Comparison of ENCODE assay signal across 19 cellular contexts in the genomic region with DNA sequence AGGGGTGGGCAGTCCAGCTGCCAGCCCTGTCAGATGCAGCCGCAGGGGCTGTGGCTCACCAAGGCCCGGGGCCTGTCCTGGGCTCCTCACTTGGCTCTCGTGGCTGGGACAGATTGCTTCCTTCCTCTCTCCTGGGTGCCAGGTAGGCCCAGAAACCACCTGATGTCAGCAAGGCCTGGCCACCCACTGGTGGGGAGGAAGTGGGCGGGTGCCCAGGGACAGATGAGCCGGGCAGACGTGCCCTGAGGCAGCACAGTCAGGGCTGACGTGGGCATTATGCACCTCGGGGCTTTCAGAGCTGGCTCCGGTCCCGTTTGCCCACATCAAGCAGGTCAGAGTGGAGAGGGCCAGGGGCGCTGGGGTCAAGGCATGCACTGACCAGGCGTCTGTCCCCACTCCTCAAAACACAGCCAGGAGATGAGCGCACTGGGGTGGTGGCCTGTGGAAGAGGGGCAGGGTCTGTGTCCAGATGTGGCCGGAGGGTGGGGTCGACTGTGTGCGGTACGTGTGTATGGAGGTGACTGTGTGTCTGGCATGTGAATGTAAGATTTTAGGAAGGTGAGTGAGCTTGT.
DNase-seq lines count a peak whose midpoint lies in the region; ATAC-seq, FAIRE-seq and TF ChIP-seq lines count a peak whose summit lies in the region.
"Had no signal": no experiment of that assay in that cellular context is flagged by ENCODE, and none has a peak within 500 bp of the region (broad histone marks: within the 10 kb centered on the region; RNA-seq: fewer than 3 reads in every experiment).

No MANE protein-coding gene starts in this region.

- FAIRE-seq in A549 (lab: Jason Lieb, UNC) = no peak

- peak; percentile 35 to 42; a peak in 2 of 5 replicates for TF ChIP-seq EP300 in A549 (IDR thresholded peaks at IDR 0.05)

- CTCF ChIA-PET in A549 (lab: Yijun Ruan, JAX) = interaction anchor here (2.5 kb wide), 1 partner anchor 87 kb away, joined by 8 read pairs; no protein-coding TSS in a partner anchor

- no peaks in the 10 kb centered on the region for H3K27me3 ChIP-seq in foreskin keratinocyte

- H3K4me2 ChIP-seq in A549 = peak overlapping the region; percentile 25; the same call in 1 of the 3 replicates

- TF ChIP-seq POLR2A in A549 (IDR thresholded peaks at IDR 0.05; ENCODE audit: low read length) = no peak

- H3K4me3 ChIP-seq in A549 = no peak overlapping the region
- H3K4me3 ChIP-seq: coronary artery, heart left ventricle had no signal

- TF ChIP-seq CTCF in A549 (IDR thresholded peaks at IDR 0.05) (no peak), foreskin keratinocyte (conservative IDR thresholded peaks at IDR 0.05) (no peak)

- WGBS in A549 (ENCODE audit: missing lambda C conversion rate) = 53% methylated on average over 14 of the region's 17 CpGs

- H3K27ac ChIP-seq in A549 = peak overlapping the region; percentile 78 to 87
- H3K27ac ChIP-seq in foreskin keratinocyte = no peak overlapping the region
- H3K27ac ChIP-seq: C4-2B, coronary artery, heart left ventricle had no signal

- DNase-seq in A549 (ENCODE audit: low read depth in 1 of 2, low spot score in 1 of 2) (no peak), Daoy (ENCODE audit: low read depth) (peak; percentile 60), RPMI8226 (peak; percentile 95), foreskin keratinocyte (peak in 1 of 2 donors; percentile 47), DMS 273 treated with DMSO at 0.1 percent for 48 hours (lab: John Stamatoyannopoulos, UW) (no peak)
- no peak for DNase-seq in stimulated activated CD8-positive, alpha-beta memory T cell treated with anti-CD3 and anti-CD28 coated beads, Interleukin-4, amount 100 ng/mL, for 48 hours
- DNase-seq: anterior cingulate cortex, GF-D8, heart left ventricle, left colon, naive B cell, NCI-H1436 treated with DMSO at 0.1 percent for 48 hours, NCI-H510A treated with DMSO at 0.1 percent for 48 hours, T-helper 9 cell had no signal

- TF ChIP-seq RAD21 in A549 (conservative IDR thresholded peaks at IDR 0.05 in 1 of 2, IDR thresholded peaks at IDR 0.05 in 1 of 2) = no peak

- H3K4me1 ChIP-seq in A549 (peaks cover 85% of the 10 kb centered on the region), foreskin keratinocyte (peaks cover 18% of the 10 kb centered on the region)

- ATAC-seq in A549 = peak in 1 of 2 experiments; percentile 16; a peak in 3 of 6 replicates
- peak; percentile 75 for ATAC-seq in foreskin keratinocyte
- ATAC-seq in HG03460 (IDR thresholded peaks at IDR 0.05; ENCODE audit: unreplicated experiment) = no peak
- no peak for ATAC-seq in HG03565 (IDR thresholded peaks at IDR 0.05; ENCODE audit: unreplicated experiment)
- ATAC-seq: heart left ventricle, left colon, Right ventricle myocardium inferior had no signal

- POLR2A ChIA-PET in A549 (lab: Yijun Ruan, JAX) = no interaction called here

- no peaks in the 10 kb centered on the region for H3K9me3 ChIP-seq in A549
- H3K9me3 ChIP-seq: heart left ventricle had no signal

TF ChIP-seq in A549, 52 proteins besides CTCF, POLR2A, EP300 and RAD21:
- TF ChIP-seq HOXB5 (CRISPR knock-in tag; IDR thresholded peaks at IDR 0.05) = no peak
- no peak for TF ChIP-seq ESRRA (IDR thresholded peaks at IDR 0.05; ENCODE audit: borderline replicate concordance, low read length)
- TF ChIP-seq CBX2 (IDR thresholded peaks at IDR 0.05; ENCODE audit: borderline replicate concordance, low read depth) = no peak
- TF ChIP-seq MAX (IDR thresholded peaks at IDR 0.05) = 0 out of 2 replicates have a peak, but pooled peaks have one; percentile 20
- no peak for TF ChIP-seq KDM1A (IDR thresholded peaks at IDR 0.05; ENCODE audit: low read depth)
- no peak for TF ChIP-seq RCOR1 (IDR thresholded peaks at IDR 0.05; ENCODE audit: low read depth, low read length)
- TF ChIP-seq ZC3H11A (IDR thresholded peaks at IDR 0.05) = no peak
- TF ChIP-seq NPAS2 (CRISPR knock-in tag; IDR thresholded peaks at IDR 0.05; ENCODE audit: borderline replicate concordance) = no peak
- TF ChIP-seq, protein P1, sequence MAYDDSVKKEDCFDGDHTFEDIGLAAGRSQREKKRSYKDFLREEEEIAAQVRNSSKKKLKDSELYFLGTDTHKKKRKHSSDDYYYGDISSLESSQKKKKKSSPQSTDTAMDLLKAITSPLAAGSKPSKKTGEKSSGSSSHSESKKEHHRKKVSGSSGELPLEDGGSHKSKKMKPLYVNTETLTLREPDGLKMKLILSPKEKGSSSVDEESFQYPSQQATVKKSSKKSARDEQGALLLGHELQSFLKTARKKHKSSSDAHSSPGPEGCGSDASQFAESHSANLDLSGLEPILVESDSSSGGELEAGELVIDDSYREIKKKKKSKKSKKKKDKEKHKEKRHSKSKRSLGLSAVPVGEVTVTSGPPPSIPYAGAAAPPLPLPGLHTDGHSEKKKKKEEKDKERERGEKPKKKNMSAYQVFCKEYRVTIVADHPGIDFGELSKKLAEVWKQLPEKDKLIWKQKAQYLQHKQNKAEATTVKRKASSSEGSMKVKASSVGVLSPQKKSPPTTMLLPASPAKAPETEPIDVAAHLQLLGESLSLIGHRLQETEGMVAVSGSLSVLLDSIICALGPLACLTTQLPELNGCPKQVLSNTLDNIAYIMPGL (CRISPR knock-in tag; IDR thresholded peaks at IDR 0.05; ENCODE audit: borderline replicate concordance) = no peak
- TF ChIP-seq GATA3 (IDR thresholded peaks at IDR 0.05; ENCODE audit: borderline replicate concordance) = peak; percentile 38; the same call in 1 of the 2 replicates
- no peak for TF ChIP-seq SMC3 (IDR thresholded peaks at IDR 0.05)
- TF ChIP-seq POLR2AphosphoS2 (conservative IDR thresholded peaks at IDR 0.05; ENCODE audit: low read length) = no peak
- no peak for TF ChIP-seq ZFP36 (IDR thresholded peaks at IDR 0.05; ENCODE audit: borderline replicate concordance, partially characterized antibody)
- TF ChIP-seq KDM5A (IDR thresholded peaks at IDR 0.05) = no peak
- no peak for TF ChIP-seq HOXB13 (CRISPR knock-in tag; IDR thresholded peaks at IDR 0.05; ENCODE audit: low read depth)
- TF ChIP-seq HDAC2 (IDR thresholded peaks at IDR 0.05) = no peak
- TF ChIP-seq, protein P2, sequence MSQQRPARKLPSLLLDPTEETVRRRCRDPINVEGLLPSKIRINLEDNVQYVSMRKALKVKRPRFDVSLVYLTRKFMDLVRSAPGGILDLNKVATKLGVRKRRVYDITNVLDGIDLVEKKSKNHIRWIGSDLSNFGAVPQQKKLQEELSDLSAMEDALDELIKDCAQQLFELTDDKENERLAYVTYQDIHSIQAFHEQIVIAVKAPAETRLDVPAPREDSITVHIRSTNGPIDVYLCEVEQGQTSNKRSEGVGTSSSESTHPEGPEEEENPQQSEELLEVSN (IDR thresholded peaks at IDR 0.05; ENCODE audit: borderline replicate concordance, low read depth) = no peak
- TF ChIP-seq RNF2 (IDR thresholded peaks at IDR 0.05; ENCODE audit: borderline replicate concordance, low read depth) = no peak
- no peak for TF ChIP-seq BHLHE40 (IDR thresholded peaks at IDR 0.05; ENCODE audit: low read depth, low read length)
- TF ChIP-seq JUN (IDR thresholded peaks at IDR 0.05) = no peak
- TF ChIP-seq, protein P3, sequence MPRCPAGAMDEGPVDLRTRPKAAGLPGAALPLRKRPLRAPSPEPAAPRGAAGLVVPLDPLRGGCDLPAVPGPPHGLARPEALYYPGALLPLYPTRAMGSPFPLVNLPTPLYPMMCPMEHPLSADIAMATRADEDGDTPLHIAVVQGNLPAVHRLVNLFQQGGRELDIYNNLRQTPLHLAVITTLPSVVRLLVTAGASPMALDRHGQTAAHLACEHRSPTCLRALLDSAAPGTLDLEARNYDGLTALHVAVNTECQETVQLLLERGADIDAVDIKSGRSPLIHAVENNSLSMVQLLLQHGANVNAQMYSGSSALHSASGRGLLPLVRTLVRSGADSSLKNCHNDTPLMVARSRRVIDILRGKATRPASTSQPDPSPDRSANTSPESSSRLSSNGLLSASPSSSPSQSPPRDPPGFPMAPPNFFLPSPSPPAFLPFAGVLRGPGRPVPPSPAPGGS (IDR thresholded peaks at IDR 0.05) = no peak
- TF ChIP-seq PBX3 (IDR thresholded peaks at IDR 0.05) = no peak
- no peak for TF ChIP-seq CHD4 (IDR thresholded peaks at IDR 0.05; ENCODE audit: borderline replicate concordance)
- no peak for TF ChIP-seq FOSL2 (IDR thresholded peaks at IDR 0.05)
- TF ChIP-seq FOSL2 (CRISPR knock-in tag; IDR thresholded peaks at IDR 0.05) = peak; percentile 4; the same call in 1 of the 2 replicates
- TF ChIP-seq JUNB (IDR thresholded peaks at IDR 0.05) = 0 out of 2 replicates have a peak, but pooled peaks have one; percentile 13
- TF ChIP-seq, protein P4, sequence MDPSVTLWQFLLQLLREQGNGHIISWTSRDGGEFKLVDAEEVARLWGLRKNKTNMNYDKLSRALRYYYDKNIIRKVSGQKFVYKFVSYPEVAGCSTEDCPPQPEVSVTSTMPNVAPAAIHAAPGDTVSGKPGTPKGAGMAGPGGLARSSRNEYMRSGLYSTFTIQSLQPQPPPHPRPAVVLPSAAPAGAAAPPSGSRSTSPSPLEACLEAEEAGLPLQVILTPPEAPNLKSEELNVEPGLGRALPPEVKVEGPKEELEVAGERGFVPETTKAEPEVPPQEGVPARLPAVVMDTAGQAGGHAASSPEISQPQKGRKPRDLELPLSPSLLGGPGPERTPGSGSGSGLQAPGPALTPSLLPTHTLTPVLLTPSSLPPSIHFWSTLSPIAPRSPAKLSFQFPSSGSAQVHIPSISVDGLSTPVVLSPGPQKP (IDR thresholded peaks at IDR 0.05; ENCODE audit: low read depth, low read length) = no peak
TF ChIP-seq in A549: peak in this region for 4.

Comparison
In these comparisons a context has a peak if more than half of its experiments do, and no peak if none do; other contexts are left out.
1. DNase-seq: peak in Daoy (single experiment) and RPMI8226 (single experiment); none in A549 (0 of 2), stimulated activated CD8-positive, alpha-beta memory T cell treated with anti-CD3 and anti-CD28 coated beads, Interleukin-4, amount 100 ng/mL, for 48 hours (single experiment) and DMS 273 treated with DMSO at 0.1 percent for 48 hours (single experiment).